In genomic region chrX:115534383-115534782, GRCh38 we compare ENCODE assay signal across 11 cellular contexts.
"Had no signal": no experiment of that assay in that cellular context is flagged by ENCODE, and none has a peak within 500 bp of the region (broad histone marks: within the 10 kb centered on the region; RNA-seq: fewer than 3 reads in every experiment).

No MANE protein-coding gene starts in this region.

- H3K36me3 ChIP-seq: HAP-1 had no signal

- H3K4me2 ChIP-seq: GM23338 had no signal

- H3K4me3 ChIP-seq: GM23248, GM23338, HAP-1 had no signal

- H3K9me3 ChIP-seq: HAP-1 had no signal

- ATAC-seq: GM23338, HCT116 had no signal

- DNase-seq: GM23248, GOT3, H7, H9, HCEC 1CT, HFFc6 had no signal

- H2AFZ ChIP-seq: GM23338 had no signal

- FAIRE-seq: H1, H54 had no signal
